8 cellular contexts compared by ENCODE assay signal in genomic region chr19:2478756-2479555, GRCh38. TPM values are rescaled to one million over a fixed set of nuclear protein-coding genes. Genes with fewer than 3 reads are reported as not detected.
DNase-seq lines count a peak whose midpoint lies in the region; ATAC-seq and TF ChIP-seq lines count a peak whose summit lies in the region.

No MANE protein-coding gene starts in this region.

- TF ChIP-seq CTCF in neutrophil (IDR thresholded peaks at IDR 0.05) (no peak), vagina (IDR thresholded peaks at IDR 0.05) (no peak)

- H3K4me3 ChIP-seq in neutrophil (ENCODE audit: low read depth in 1 of 2, low read length in 1 of 2) (peak overlapping the region; percentile 98 to 100), vagina (peak overlapping the region; percentile 62 to 98)

- no peak for ATAC-seq in HG03469 (IDR thresholded peaks at IDR 0.05; ENCODE audit: unreplicated experiment)

- no peak for TF ChIP-seq POLR2A in vagina (IDR thresholded peaks at IDR 0.05)

- DNase-seq in EL (peak; percentile 78), NOMO-1 treated with dmso at 0.1 percent for 144 hours (lab: John Stamatoyannopoulos, UW; ENCODE audit: unreplicated experiment) (peak; percentile 64), foreskin melanocyte (peak; percentile 44), vagina (ENCODE audit: extremely low spot score in 2 of 2) (no peak), putamen (ENCODE audit: low spot score) (no peak)
- DNase-seq in activated effector memory CD4-positive, alpha-beta T cell treated with Interleukin-2 at 50 U/mL for 16 hours = peak; percentile 63

- H3K27me3 ChIP-seq in neutrophil = no peaks in the 10 kb centered on the region
- H3K27me3 ChIP-seq in vagina = no peaks in the 10 kb centered on the region

- intact Hi-C loops in vagina (cut with DNase I) = loop anchor here (2.0 kb wide), 1 partner anchor 124 kb away; no protein-coding TSS in a partner anchor

- H3K36me3 ChIP-seq in neutrophil (peaks cover 17% of the 10 kb centered on the region), vagina (no peaks in the 10 kb centered on the region)

- H3K4me1 ChIP-seq in neutrophil (ENCODE audit: control insufficient read depth in 1 of 2, insufficient read depth in 1 of 2, low read depth in 1 of 2, low read length in 1 of 2) (peaks cover 38 to 42% of the 10 kb centered on the region in 2 experiments), vagina (peaks cover 41% of the 10 kb centered on the region)

- H3K27ac ChIP-seq in neutrophil (peak overlapping the region; percentile 88), vagina (peak overlapping the region; percentile 85)

- H3K9me3 ChIP-seq in neutrophil (no peaks in the 10 kb centered on the region), vagina (no peaks in the 10 kb centered on the region)

RNA-seq across cellular contexts. Expression of gene GADD45B, which starts 3.0 kb away (rescaled TPM):
- total RNA-seq in vagina = 181 TPM

RNA-seq across cellular contexts. Expression of gene LMNB2, which starts 22.2 kb away (rescaled TPM):
- 41.0 TPM for total RNA-seq in vagina

RNA-seq across cellular contexts. Expression of gene TIMM13, which starts 51.6 kb away (rescaled TPM):
- total RNA-seq in vagina = 20.9 TPM

Comparison
In these comparisons a context has a peak if more than half of its experiments do, and no peak if none do; other contexts are left out.
1. DNase-seq: peak in EL (single experiment), NOMO-1 treated with dmso at 0.1 percent for 144 hours (single experiment), activated effector memory CD4-positive, alpha-beta T cell treated with Interleukin-2 at 50 U/mL for 16 hours (single experiment) and foreskin melanocyte (single experiment); none in vagina (0 of 2) and putamen (single experiment).